Comparison of ENCODE assay signal across 19 cellular contexts in genomic region chr4:140654516-140654855, GRCh38.
DNase-seq lines count a peak whose midpoint lies in the region; ATAC-seq, FAIRE-seq and TF ChIP-seq lines count a peak whose summit lies in the region.
"Had no signal": no experiment of that assay in that cellular context is flagged by ENCODE, and none has a peak within 500 bp of the region (broad histone marks: within the 10 kb centered on the region; RNA-seq: fewer than 3 reads in every experiment).

No MANE protein-coding gene starts in this region.

- H3K27me3 Mint-ChIP-seq in HFFc6 (ENCODE audit: insufficient read depth) (no peaks in the 10 kb centered on the region; the same call in 1 of the 2 replicates), astrocyte (ENCODE audit: low read depth, unreplicated experiment) (no peaks in the 10 kb centered on the region)
- H3K27me3 Mint-ChIP-seq: CD4-positive, CD25-positive, alpha-beta regulatory T cell had no signal

- no peak for FAIRE-seq in astrocyte (lab: Jason Lieb, UNC)
- FAIRE-seq: GM18507 had no signal

- peaks cover 4% of the 10 kb centered on the region; the same call in 1 of the 2 replicates for H3K36me3 Mint-ChIP-seq in HFFc6 (ENCODE audit: low read depth)
- H3K36me3 Mint-ChIP-seq in astrocyte (ENCODE audit: low read depth, unreplicated experiment): peaks cover 20% of the 10 kb centered on the region
- H3K36me3 Mint-ChIP-seq: CD4-positive, CD25-positive, alpha-beta regulatory T cell; naive thymus-derived CD8-positive, alpha-beta T cell had no signal

- H3K27ac ChIP-seq in astrocyte (ENCODE audit: low read depth, low read length): no peak overlapping the region
- H3K27ac ChIP-seq in smooth muscle cell (ENCODE audit: low read depth): peak overlapping the region; percentile 83
- no peak overlapping the region for H3K27ac ChIP-seq in MM.1S (ENCODE audit: low read length)
- H3K27ac ChIP-seq: colonic mucosa, esophagus squamous epithelium, vagina had no signal

- H3K4me2 ChIP-seq in astrocyte (ENCODE audit: low read length) (peak overlapping the region; percentile 51), smooth muscle cell (peak overlapping the region; percentile 82), MM.1S (ENCODE audit: low read depth, low read length) (no peak overlapping the region)

- ATAC-seq in HG02571 (IDR thresholded peaks at IDR 0.05; ENCODE audit: unreplicated experiment): no peak
- ATAC-seq: naive thymus-derived CD8-positive, alpha-beta T cell had no signal

- H3K4me3 Mint-ChIP-seq in HFFc6 (no peak overlapping the region), astrocyte (ENCODE audit: unreplicated experiment) (no peak overlapping the region)
- H3K4me3 Mint-ChIP-seq: CD4-positive, CD25-positive, alpha-beta regulatory T cell; naive thymus-derived CD8-positive, alpha-beta T cell had no signal

- TF ChIP-seq CTCF in HFFc6 (IDR thresholded peaks at IDR 0.05) (no peak), astrocyte (IDR thresholded peaks at IDR 0.05; ENCODE audit: insufficient read depth, low read depth, low read length) (no peak), smooth muscle cell (IDR thresholded peaks at IDR 0.05; ENCODE audit: borderline replicate concordance, insufficient read depth, poor library complexity, severe bottlenecking) (no peak), MM.1S (IDR thresholded peaks at IDR 0.05; ENCODE audit: low read length) (no peak)

- H3K4me3 ChIP-seq in astrocyte (ENCODE audit: insufficient read depth, low read depth, low read length) (no peak overlapping the region), smooth muscle cell (peak overlapping the region; percentile 37), MM.1S (ENCODE audit: low read length) (no peak overlapping the region)
- H3K4me3 ChIP-seq: colonic mucosa, esophagus squamous epithelium had no signal

- H3K9ac ChIP-seq in astrocyte (ENCODE audit: low read length) (no peak overlapping the region), smooth muscle cell (ENCODE audit: low read depth) (peak overlapping the region; percentile 45), MM.1S (ENCODE audit: low read length) (no peak overlapping the region)

- peak overlapping the region; percentile 77; the same call in 1 of the 2 replicates for H3K27ac Mint-ChIP-seq in HFFc6
- peak overlapping the region; percentile 96 for H3K27ac Mint-ChIP-seq in astrocyte (ENCODE audit: unreplicated experiment)
- H3K27ac Mint-ChIP-seq: CD4-positive, CD25-positive, alpha-beta regulatory T cell; naive thymus-derived CD8-positive, alpha-beta T cell had no signal

- H3K36me3 ChIP-seq in astrocyte (ENCODE audit: insufficient read depth, low read length) (peaks cover 31% of the 10 kb centered on the region), smooth muscle cell (ENCODE audit: low read depth) (peaks cover 17% of the 10 kb centered on the region), MM.1S (replicated peaks; ENCODE audit: insufficient read depth, low read length) (no peaks in the 10 kb centered on the region; the same call in 1 of the 2 replicates)
- H3K36me3 ChIP-seq: colonic mucosa had no signal

- H2AFZ ChIP-seq in astrocyte (ENCODE audit: low read depth, low read length): no peak overlapping the region
- H2AFZ ChIP-seq in smooth muscle cell (ENCODE audit: low read depth): no peak overlapping the region
- H2AFZ ChIP-seq in MM.1S (ENCODE audit: low read length): no peak overlapping the region

- no peak for DNase-seq in HFFc6
- DNase-seq in astrocyte (ENCODE audit: low read depth): peak; percentile 14
- DNase-seq in iris pigment epithelial cell (ENCODE audit: low read depth): peak; percentile 21
- DNase-seq in smooth muscle cell (lab: John Stamatoyannopoulos, UW; ENCODE audit: unreplicated experiment): no peak
- DNase-seq in MM.1S: no peak
- DNase-seq in 8988T: no peak
- DNase-seq: activated naive CD4-positive, alpha-beta T cell treated with anti-CD3 and anti-CD28 coated beads, Interleukin-2, amount 50 U/mL, for 16 hours; activated T-cell treated with anti-CD3 and anti-CD28 coated beads, Interleukin-2, amount 50 U/mL, for 48 hours; CD4-positive, CD25-positive, alpha-beta regulatory T cell; colonic mucosa; esophagus squamous epithelium; naive thymus-derived CD8-positive, alpha-beta T cell; NCI-H1092; NCI-H1930; NCI-H82 had no signal

- peaks cover 17% of the 10 kb centered on the region for H3K4me1 Mint-ChIP-seq in HFFc6 (ENCODE audit: low read depth)
- H3K4me1 Mint-ChIP-seq in astrocyte (ENCODE audit: low read depth, unreplicated experiment): peaks cover 16% of the 10 kb centered on the region
- H3K4me1 Mint-ChIP-seq: CD4-positive, CD25-positive, alpha-beta regulatory T cell; naive thymus-derived CD8-positive, alpha-beta T cell had no signal

- H3K27me3 ChIP-seq in astrocyte (ENCODE audit: insufficient read depth, low read length): no peaks in the 10 kb centered on the region
- H3K27me3 ChIP-seq in smooth muscle cell (ENCODE audit: low read depth): no peaks in the 10 kb centered on the region
- H3K27me3 ChIP-seq in MM.1S (replicated peaks; ENCODE audit: insufficient read depth, low read length): no peaks in the 10 kb centered on the region
- H3K27me3 ChIP-seq: ascending aorta, colonic mucosa, esophagus squamous epithelium, vagina had no signal

- H3K9me3 Mint-ChIP-seq in HFFc6: no peaks in the 10 kb centered on the region
- H3K9me3 Mint-ChIP-seq in astrocyte (ENCODE audit: unreplicated experiment): no peaks in the 10 kb centered on the region
- H3K9me3 Mint-ChIP-seq: CD4-positive, CD25-positive, alpha-beta regulatory T cell; naive thymus-derived CD8-positive, alpha-beta T cell had no signal

- H3F3A ChIP-seq in smooth muscle cell (ENCODE audit: low read depth) (peaks cover 8% of the 10 kb centered on the region), MM.1S (ENCODE audit: insufficient read depth, low read length) (no peaks in the 10 kb centered on the region)

- H3K4me1 ChIP-seq in astrocyte (ENCODE audit: insufficient read depth, low read length): peaks cover 6% of the 10 kb centered on the region
- H3K4me1 ChIP-seq in smooth muscle cell (ENCODE audit: low read depth): peaks cover 24% of the 10 kb centered on the region
- H3K4me1 ChIP-seq in MM.1S (ENCODE audit: low read length): no peaks in the 10 kb centered on the region
- H3K4me1 ChIP-seq: ascending aorta, colonic mucosa, vagina had no signal

- no peaks in the 10 kb centered on the region for H3K9me3 ChIP-seq in astrocyte (ENCODE audit: insufficient read depth, low read depth, low read length)
- H3K9me3 ChIP-seq in smooth muscle cell (replicated peaks; ENCODE audit: low read depth): no peaks in the 10 kb centered on the region
- H3K9me3 ChIP-seq in MM.1S (replicated peaks; ENCODE audit: insufficient read depth, low read length): no peaks in the 10 kb centered on the region
- H3K9me3 ChIP-seq: ascending aorta, colonic mucosa, esophagus squamous epithelium, vagina had no signal

- 7% methylated on average over 1 of the region's 1 CpG for WGBS in smooth muscle cell (ENCODE audit: low lambda C conversion rate)

- H3K79me2 ChIP-seq in astrocyte (ENCODE audit: insufficient read depth, low read length) (no peaks in the 10 kb centered on the region), smooth muscle cell (ENCODE audit: low read depth) (no peaks in the 10 kb centered on the region), MM.1S (ENCODE audit: low read length) (no peaks in the 10 kb centered on the region)

- H4K20me1 ChIP-seq in astrocyte (ENCODE audit: insufficient read depth, low read length): no peaks in the 10 kb centered on the region
- H4K20me1 ChIP-seq in smooth muscle cell (ENCODE audit: low read depth): no peaks in the 10 kb centered on the region
- H4K20me1 ChIP-seq in MM.1S (ENCODE audit: insufficient read depth, low read length): no peaks in the 10 kb centered on the region

- no peaks in the 10 kb centered on the region for H3K9me2 ChIP-seq in MM.1S (replicated peaks; ENCODE audit: insufficient read depth, low read length)

Comparison
In these comparisons a context has a peak if more than half of its experiments do, and no peak if none do; other contexts are left out.
1. DNase-seq: peak in astrocyte (single experiment) and iris pigment epithelial cell (single experiment); none in HFFc6 (single experiment), smooth muscle cell (single experiment), MM.1S (single experiment) and 8988T (single experiment).